ENCODE assay signal across 22 cellular contexts in the genomic region with DNA sequence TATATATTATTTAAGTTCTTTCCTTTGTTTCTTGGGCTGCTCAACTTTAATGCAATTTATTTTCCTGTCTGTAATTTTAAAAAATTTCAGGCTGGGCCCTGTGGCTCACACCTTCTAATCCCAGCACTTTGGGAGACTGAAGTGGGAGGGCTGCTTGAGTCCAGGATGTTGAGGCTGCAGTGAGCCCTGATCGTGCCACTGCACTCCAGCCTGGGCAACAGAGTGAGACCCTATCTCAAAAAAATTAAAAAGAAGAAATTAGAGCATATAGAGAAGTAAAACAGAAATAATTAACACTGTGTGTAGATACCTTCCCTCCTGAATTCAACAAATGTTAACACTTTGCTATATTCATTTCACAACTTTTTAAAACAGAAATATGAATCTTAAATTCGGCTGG.
DNase-seq lines count a peak whose midpoint lies in the region; ATAC-seq and TF ChIP-seq lines count a peak whose summit lies in the region.
"Had no signal": no experiment of that assay in that cellular context is flagged by ENCODE, and none has a peak within 500 bp of the region (broad histone marks: within the 10 kb centered on the region; RNA-seq: fewer than 3 reads in every experiment).

No MANE protein-coding gene starts in this region.

- CTCF ChIA-PET in HEK293 (lab: Yijun Ruan, JAX), result interaction anchor here (0.6 to 0.8 kb wide), 4 partner anchors 32 to 62 kb away, joined by 3 read pairs; no protein-coding TSS in a partner anchor
- CTCF ChIA-PET in PC-3 (lab: Charles Lee), result no interaction called here
- CTCF ChIA-PET in activated CD8-positive, alpha-beta T cell treated with anti-CD3 and anti-CD28 coated beads, Interleukin-2, amount 10 ng/mL, durations not matched to agents 7 days and 5 days (lab: Charles Lee), result no interaction called here

- H3K4me2 ChIP-seq in PC-3 (ENCODE audit: low read length), result no peak overlapping the region
- H3K4me2 ChIP-seq: BLaER1 treated with 17β-estradiol and CSF1 and Interleukin-3, amounts not matched to agents 10 nM and 100 nM had no signal

- H3K36me3 ChIP-seq in HEK293 (ENCODE audit: control insufficient read depth in 2 of 2, insufficient read depth in 1 of 2, low read length in 2 of 2), result no peaks in the 10 kb centered on the region
- H3K36me3 ChIP-seq in PC-3 (ENCODE audit: low read depth, low read length), result no peaks in the 10 kb centered on the region
- H3K36me3 ChIP-seq: BLaER1 treated with 17β-estradiol and CSF1 and Interleukin-3, amounts not matched to agents 10 nM and 100 nM; Peyer's patch; SJCRH30 had no signal

- H3K4me1 Mint-ChIP-seq in chondrocyte (ENCODE audit: low read depth), result peaks cover 34% of the 10 kb centered on the region
- peaks cover 47% of the 10 kb centered on the region for H3K4me1 Mint-ChIP-seq in osteocyte (ENCODE audit: unreplicated experiment)
- H3K4me1 Mint-ChIP-seq in activated CD8-positive, alpha-beta T cell treated with anti-CD3 and anti-CD28 coated beads, Interleukin-2, amount 10 ng/mL, durations not matched to agents 7 days and 5 days (ENCODE audit: low read depth), result no peaks in the 10 kb centered on the region
- H3K4me1 Mint-ChIP-seq: CD4-positive, alpha-beta memory T cell had no signal

- H3K9me3 Mint-ChIP-seq in chondrocyte (ENCODE audit: low read depth), result no peaks in the 10 kb centered on the region
- H3K9me3 Mint-ChIP-seq in osteocyte (ENCODE audit: unreplicated experiment), result no peaks in the 10 kb centered on the region
- H3K9me3 Mint-ChIP-seq in activated CD8-positive, alpha-beta T cell treated with anti-CD3 and anti-CD28 coated beads, Interleukin-2, amount 10 ng/mL, durations not matched to agents 7 days and 5 days (ENCODE audit: insufficient read depth), result no peaks in the 10 kb centered on the region
- H3K9me3 Mint-ChIP-seq: CD4-positive, alpha-beta memory T cell had no signal

- no peaks in the 10 kb centered on the region for H3K9me2 ChIP-seq in PC-3 (replicated peaks; ENCODE audit: low read length)

- H3K27me3 Mint-ChIP-seq in chondrocyte (ENCODE audit: low read depth) (no peaks in the 10 kb centered on the region), osteocyte (ENCODE audit: unreplicated experiment) (no peaks in the 10 kb centered on the region)
- H3K27me3 Mint-ChIP-seq in activated CD8-positive, alpha-beta T cell treated with anti-CD3 and anti-CD28 coated beads, Interleukin-2, amount 10 ng/mL, durations not matched to agents 7 days and 5 days (ENCODE audit: low read depth), result peaks cover 2% of the 10 kb centered on the region

- H3K27ac Mint-ChIP-seq in chondrocyte (ENCODE audit: unreplicated experiment) (peak overlapping the region; percentile 95), osteocyte (ENCODE audit: unreplicated experiment) (peak overlapping the region; percentile 81)
- H3K27ac Mint-ChIP-seq in activated CD8-positive, alpha-beta T cell treated with anti-CD3 and anti-CD28 coated beads, Interleukin-2, amount 10 ng/mL, durations not matched to agents 7 days and 5 days, result no peak overlapping the region
- H3K27ac Mint-ChIP-seq: CD4-positive, alpha-beta memory T cell had no signal

- H3K27ac ChIP-seq in HEK293 (ENCODE audit: extremely low read depth, low read depth, low read length) (no peak overlapping the region), PC-3 (ENCODE audit: low read length) (peak overlapping the region; percentile 95; the same call in 1 of the 2 replicates)
- H3K27ac ChIP-seq: BLaER1 treated with 17β-estradiol and CSF1 and Interleukin-3, amounts not matched to agents 10 nM and 100 nM; Peyer's patch; SJCRH30 had no signal

- DNase-seq in PC-3, result no peak
- no peak for DNase-seq in chondrocyte (ENCODE audit: low spot score)
- no peak for DNase-seq in osteocyte (ENCODE audit: extremely low spot score, unreplicated experiment)
- DNase-seq in D341Med (ENCODE audit: low spot score), result no peak
- DNase-seq in NCI-H774 (lab: John Stamatoyannopoulos, UW), result no peak
- no peak for DNase-seq in activated CD8-positive, alpha-beta T cell treated with anti-CD3 and anti-CD28 coated beads, Interleukin-2, amount 10 ng/mL, durations not matched to agents 7 days and 5 days
- DNase-seq: ACHN; Caco-2; CD4-positive, alpha-beta memory T cell; DND-41; NCI-H1092 treated with DMSO at 0.1 percent for 48 hours; NCI-H1436 treated with DMSO at 0.1 percent for 48 hours; NCI-H1930; NCI-H2227 treated with DMSO at 0.1 percent for 48 hours; NCI-H510A; NCI-H748 treated with DMSO at 0.1 percent for 48 hours; NK-92 treated with Interleukin-12 subunit alpha and Interleukin-12 subunit beta, amount 100 ng/mL, for 24 hours; Peyer's patch; SJCRH30 had no signal

- H2AFZ ChIP-seq in PC-3 (ENCODE audit: low read length), result no peak overlapping the region

- H3K79me2 ChIP-seq in PC-3 (ENCODE audit: low read length), result peaks cover 12% of the 10 kb centered on the region; the same call in 1 of the 2 replicates

- BruUV-seq in PC-3 (replicated peaks; lab: Mats Ljungman, UMichigan), result no TSS peak

- intact Hi-C loops in PC-3 (cut with micrococcal nuclease), result loop anchor here (10.0 kb wide), 1 partner anchor 92 kb away; no protein-coding TSS in a partner anchor

- POLR2A ChIA-PET in HEK293 (lab: Yijun Ruan, JAX), result no interaction called here
- POLR2A ChIA-PET in PC-3 (lab: Charles Lee; ENCODE audit: unreplicated experiment), result no interaction called here
- POLR2A ChIA-PET in activated CD8-positive, alpha-beta T cell treated with anti-CD3 and anti-CD28 coated beads, Interleukin-2, amount 10 ng/mL, durations not matched to agents 7 days and 5 days (lab: Charles Lee), result no interaction called here

- no peak for TF ChIP-seq CTCF in HEK293 (tag by site-specific recombination; IDR thresholded peaks at IDR 0.05)
- no peak for TF ChIP-seq CTCF in PC-3 (conservative IDR thresholded peaks at IDR 0.05; ENCODE audit: low read depth, low read length)
- no peak for TF ChIP-seq CTCF in chondrocyte (IDR thresholded peaks at IDR 0.05)
- no peak for TF ChIP-seq CTCF in osteocyte (IDR thresholded peaks at IDR 0.05)

- peaks cover 25% of the 10 kb centered on the region for H3K4me1 ChIP-seq in HEK293 (ENCODE audit: control insufficient read depth, insufficient read depth, low read length)
- peaks cover 39% of the 10 kb centered on the region for H3K4me1 ChIP-seq in PC-3 (ENCODE audit: insufficient read depth, low read length)
- H3K4me1 ChIP-seq: BLaER1 treated with 17β-estradiol and CSF1 and Interleukin-3, amounts not matched to agents 10 nM and 100 nM had no signal

- H3F3A ChIP-seq in PC-3 (ENCODE audit: low read length, unreplicated experiment), result peaks cover 6% of the 10 kb centered on the region

- H3K9ac ChIP-seq in PC-3 (ENCODE audit: low read length), result no peak overlapping the region
- H3K9ac ChIP-seq: BLaER1 treated with 17β-estradiol and CSF1 and Interleukin-3, amounts not matched to agents 10 nM and 100 nM had no signal

- no peaks in the 10 kb centered on the region for H3K36me3 Mint-ChIP-seq in chondrocyte (ENCODE audit: low read depth)
- no peaks in the 10 kb centered on the region for H3K36me3 Mint-ChIP-seq in osteocyte (ENCODE audit: unreplicated experiment)
- H3K36me3 Mint-ChIP-seq in activated CD8-positive, alpha-beta T cell treated with anti-CD3 and anti-CD28 coated beads, Interleukin-2, amount 10 ng/mL, durations not matched to agents 7 days and 5 days (ENCODE audit: low read depth), result no peaks in the 10 kb centered on the region
- H3K36me3 Mint-ChIP-seq: CD4-positive, alpha-beta memory T cell had no signal

- H3K4me3 Mint-ChIP-seq in chondrocyte (ENCODE audit: unreplicated experiment) (no peak overlapping the region), osteocyte (ENCODE audit: unreplicated experiment) (no peak overlapping the region)
- no peak overlapping the region for H3K4me3 Mint-ChIP-seq in activated CD8-positive, alpha-beta T cell treated with anti-CD3 and anti-CD28 coated beads, Interleukin-2, amount 10 ng/mL, durations not matched to agents 7 days and 5 days
- H3K4me3 Mint-ChIP-seq: CD4-positive, alpha-beta memory T cell had no signal

- no peak for ATAC-seq in PC-3
- no peak for ATAC-seq in activated CD8-positive, alpha-beta T cell treated with anti-CD3 and anti-CD28 coated beads, Interleukin-2, amount 10 ng/mL, durations not matched to agents 7 days and 5 days
- ATAC-seq: K562 had no signal

- H4K20me1 ChIP-seq in PC-3 (ENCODE audit: low read length), result no peaks in the 10 kb centered on the region

- H3K4me3 ChIP-seq in HEK293 (ENCODE audit: low read depth, low read length), result no peak overlapping the region
- no peak overlapping the region for H3K4me3 ChIP-seq in PC-3 (ENCODE audit: low read length)
- H3K4me3 ChIP-seq: BLaER1 treated with 17β-estradiol and CSF1 and Interleukin-3, amounts not matched to agents 10 nM and 100 nM; K562; Peyer's patch; SJCRH30 had no signal

- no peaks in the 10 kb centered on the region for H3K27me3 ChIP-seq in PC-3 (ENCODE audit: low read length)
- H3K27me3 ChIP-seq: BLaER1 treated with 17β-estradiol and CSF1 and Interleukin-3, amounts not matched to agents 10 nM and 100 nM; Peyer's patch; SJCRH30 had no signal

- H3K9me3 ChIP-seq in HEK293 (ENCODE audit: control insufficient read depth, insufficient read depth, low read depth, low read length) (no peaks in the 10 kb centered on the region), PC-3 (ENCODE audit: low read length) (no peaks in the 10 kb centered on the region)
- H3K9me3 ChIP-seq: BLaER1 treated with 17β-estradiol and CSF1 and Interleukin-3, amounts not matched to agents 10 nM and 100 nM; Caco-2; Peyer's patch; SJCRH30 had no signal

TF ChIP-seq in HEK293, 187 proteins besides CTCF, POLR2A, EP300 and RAD21 (continues in another document):
- TF ChIP-seq ZNF558 (tag by site-specific recombination; IDR thresholded peaks at IDR 0.05), result no peak
- TF ChIP-seq ZNF157 (tag by site-specific recombination; IDR thresholded peaks at IDR 0.05), result no peak
- TF ChIP-seq, protein P1, sequence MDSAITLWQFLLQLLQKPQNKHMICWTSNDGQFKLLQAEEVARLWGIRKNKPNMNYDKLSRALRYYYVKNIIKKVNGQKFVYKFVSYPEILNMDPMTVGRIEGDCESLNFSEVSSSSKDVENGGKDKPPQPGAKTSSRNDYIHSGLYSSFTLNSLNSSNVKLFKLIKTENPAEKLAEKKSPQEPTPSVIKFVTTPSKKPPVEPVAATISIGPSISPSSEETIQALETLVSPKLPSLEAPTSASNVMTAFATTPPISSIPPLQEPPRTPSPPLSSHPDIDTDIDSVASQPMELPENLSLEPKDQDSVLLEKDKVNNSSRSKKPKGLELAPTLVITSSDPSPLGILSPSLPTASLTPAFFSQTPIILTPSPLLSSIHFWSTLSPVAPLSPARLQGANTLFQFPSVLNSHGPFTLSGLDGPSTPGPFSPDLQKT (IDR thresholded peaks at IDR 0.05; ENCODE audit: borderline replicate concordance, low read depth, low read length), result no peak
- peak; percentile 71 for TF ChIP-seq ZNF121 (tag by site-specific recombination; IDR thresholded peaks at IDR 0.05)
- no peak for TF ChIP-seq ZNF274 (IDR thresholded peaks at IDR 0.05; ENCODE audit: low read length)
- TF ChIP-seq ZNF274 (tag by site-specific recombination; IDR thresholded peaks at IDR 0.05; ENCODE audit: borderline replicate concordance), result no peak
- TF ChIP-seq HOXC10 (CRISPR knock-in tag; IDR thresholded peaks at IDR 0.05), result no peak
